In the genomic region with DNA sequence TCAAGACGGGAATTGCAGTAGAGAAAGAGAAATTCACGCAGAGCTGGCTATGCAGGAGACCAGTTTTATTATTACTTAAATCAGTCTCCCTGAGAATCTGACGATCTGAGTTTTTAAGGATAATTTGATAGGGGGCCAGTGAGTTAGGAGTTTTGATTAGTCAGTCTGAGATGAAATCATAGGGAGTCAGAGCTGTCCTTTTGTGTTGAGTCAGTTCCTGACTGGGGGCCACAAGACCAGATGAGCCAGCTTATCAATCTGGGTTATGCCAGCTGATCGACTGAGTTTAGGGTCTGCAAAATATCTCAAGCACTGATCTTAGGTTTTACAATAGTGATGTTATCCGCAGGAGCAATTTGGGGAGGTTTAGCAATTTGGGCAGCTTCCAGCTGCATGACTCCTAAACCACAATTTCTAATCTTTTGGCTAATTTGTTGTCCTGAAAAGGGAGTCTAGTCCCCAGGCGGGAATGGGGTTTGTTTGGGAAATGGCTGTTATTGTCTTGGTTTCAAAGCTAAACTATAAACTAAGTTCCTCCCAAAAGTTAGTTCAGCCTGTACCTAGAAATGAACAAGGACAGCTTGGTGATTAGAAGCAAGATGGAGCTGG, we compare ENCODE assay signal across 2 cellular contexts.
A peak's percentile ranks its signal among the peaks of the same experiment; 100 is the strongest.
TF ChIP-seq lines count a peak whose summit lies in the region.

No MANE protein-coding gene starts in this region.

TF ChIP-seq in SK-N-SH, 30 proteins besides CTCF, POLR2A, EP300 and RAD21:
- 0 out of 2 replicates have a peak, but pooled peaks have one; percentile 12 for TF ChIP-seq NFIC (IDR thresholded peaks at IDR 0.05; ENCODE audit: borderline replicate concordance)
- TF ChIP-seq PBX3 (IDR thresholded peaks at IDR 0.05), result peak; percentile 40; the same call in 1 of the 2 replicates
- TF ChIP-seq TCF12 (IDR thresholded peaks at IDR 0.05), result peak; percentile 49
- peak; percentile 32; the same call in 1 of the 2 replicates for TF ChIP-seq JUND (IDR thresholded peaks at IDR 0.05)

TF ChIP-seq in endothelial cell of umbilical vein, 7 proteins besides CTCF, POLR2A, EP300 and RAD21:
- peak; percentile 46 for TF ChIP-seq GATA2 (IDR thresholded peaks at IDR 0.05; ENCODE audit: insufficient read depth, insufficient read length, low read depth, low read length)
